ENCODE assay signal across 1 cellular context in genomic region chr1:3418600-3418999, GRCh38.
TF ChIP-seq lines count a peak whose summit lies in the region.

No MANE protein-coding gene starts in this region.

TF ChIP-seq in HEK293, 187 proteins besides CTCF, POLR2A, EP300 and RAD21 (continued from another document):
- TF ChIP-seq ZBTB10 (tag by site-specific recombination; IDR thresholded peaks at IDR 0.05) = no peak
- TF ChIP-seq ZBTB21 (tag by site-specific recombination; IDR thresholded peaks at IDR 0.05) = no peak
- no peak for TF ChIP-seq ZNF544 (tag by site-specific recombination; IDR thresholded peaks at IDR 0.05)
- TF ChIP-seq GFI1B (tag by site-specific recombination; IDR thresholded peaks at IDR 0.05) = no peak
